In the genomic region with DNA sequence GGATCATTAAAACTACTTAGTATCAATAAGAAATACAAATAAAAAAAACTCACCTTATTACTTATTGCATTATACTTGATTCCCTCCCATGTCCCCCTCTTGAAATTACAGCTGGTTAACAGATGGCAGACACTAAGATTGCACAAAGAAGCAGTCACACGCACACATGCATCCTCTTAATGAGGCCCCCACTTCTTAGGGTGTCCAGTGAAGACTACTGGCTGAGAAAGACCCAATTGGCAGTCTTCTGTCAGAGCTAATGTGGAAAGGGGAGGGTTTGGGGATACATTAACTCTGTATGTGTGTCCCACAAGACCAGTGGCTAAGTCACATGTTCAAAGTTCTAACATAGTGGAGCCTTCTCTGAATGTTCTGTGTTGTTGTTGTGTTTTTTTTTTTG, we compare ENCODE assay signal across 26 cellular contexts.
"Had no signal": no experiment of that assay in that cellular context is flagged by ENCODE, and none has a peak within 500 bp of the region (broad histone marks: within the 10 kb centered on the region; RNA-seq: fewer than 3 reads in every experiment).

No MANE protein-coding gene starts in this region.

- H3K36me3 ChIP-seq: adrenal gland, colonic mucosa, esophagus squamous epithelium had no signal

- H3K9me3 ChIP-seq: adrenal gland, body of pancreas, colonic mucosa, esophagus squamous epithelium had no signal

- H3K27ac ChIP-seq: adrenal gland, body of pancreas, colonic mucosa, epithelial cell of prostate, esophagus squamous epithelium had no signal

- DNase-seq: activated CD4-positive, alpha-beta memory T cell treated with anti-CD3 and anti-CD28 coated beads for 36 hours; activated CD4-positive, alpha-beta T cell treated with anti-CD3 and anti-CD28 coated beads for 36 hours; activated CD4-positive, alpha-beta T cell treated with anti-CD3 and anti-CD28 coated beads, Interleukin-2, amount 10 ng/mL, durations not matched to agents 24 days and 14 days; activated CD4-positive, CD25-positive, alpha-beta regulatory T cell; activated CD4-positive, CD25-positive, alpha-beta regulatory T cell treated with anti-CD3 and anti-CD28 coated beads, Interleukin-2, amount 50 U/mL, for 72 hours; activated CD8-positive, alpha-beta memory T cell treated with anti-CD3 and anti-CD28 coated beads, Interleukin-2, amount 10 ng/mL, durations not matched to agents 7 days and 5 days; activated CD8-positive, alpha-beta memory T cell treated with anti-CD3 and anti-CD28 coated beads, Interleukin-2, amount 50 U/mL, for 4 hours; activated CD8-positive, alpha-beta T cell treated with anti-CD3 and anti-CD28 coated beads, Interleukin-2, amount 10 ng/mL, durations not matched to agents 7 days and 5 days; activated effector memory CD4-positive, alpha-beta T cell treated with anti-CD3 and anti-CD28 coated beads, Interleukin-2, amount 50 U/mL, for 16 hours; activated naive CD4-positive, alpha-beta T cell treated with anti-CD3 and anti-CD28 coated beads for 36 hours; activated naive CD8-positive, alpha-beta T cell treated with anti-CD3 and anti-CD28 coated beads for 36 hours; activated naive CD8-positive, alpha-beta T cell treated with anti-CD3 and anti-CD28 coated beads, Interleukin-2, amount 50 U/mL, for 24 hours; activated T-cell treated with anti-CD3 and anti-CD28 coated beads, Interleukin-2, amount 50 U/mL, for 1 hour; activated T-cell treated with anti-CD3 and anti-CD28 coated beads, Interleukin-2, amount 50 U/mL, for 48 hours; adrenal gland; amygdala; aorta; body of pancreas; cerebellar nuclear complex; colonic mucosa; effector CD8-positive, alpha-beta T cell; esophagus squamous epithelium; foreskin fibroblast; head of caudate nucleus; hippocampal formation had no signal

- H3K27me3 ChIP-seq: body of pancreas, colonic mucosa, esophagus squamous epithelium had no signal

- H3K4me1 ChIP-seq: adrenal gland, body of pancreas, colonic mucosa had no signal

- H3K4me3 ChIP-seq: adrenal gland, body of pancreas, colonic mucosa, esophagus squamous epithelium had no signal
